Comparison of ENCODE assay signal across 8 cellular contexts in the genomic region with DNA sequence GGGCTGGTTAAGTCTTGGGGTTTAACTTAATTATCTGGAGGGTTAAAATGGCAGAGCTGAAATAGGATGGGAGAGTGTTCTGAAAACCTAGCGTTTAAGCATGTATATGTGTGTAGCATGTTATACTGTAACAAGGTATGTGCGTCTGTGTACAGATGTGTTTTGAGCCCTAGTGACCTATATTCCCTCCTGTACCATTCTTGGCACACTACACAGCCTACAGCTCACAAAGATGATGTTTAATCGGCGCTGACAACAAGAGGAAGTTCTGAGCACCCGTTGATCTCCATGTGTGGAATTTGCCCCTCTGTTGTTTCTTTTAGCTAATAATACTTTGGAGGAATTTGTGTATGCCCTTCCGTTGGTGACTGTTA. TPM values are rescaled to one million over a fixed set of nuclear protein-coding genes. Genes with fewer than 3 reads are reported as not detected.
DNase-seq lines count a peak whose midpoint lies in the region; ATAC-seq and TF ChIP-seq lines count a peak whose summit lies in the region.

No MANE protein-coding gene starts in this region.

- no peaks in the 10 kb centered on the region for H3K9me3 ChIP-seq in CD8-positive, alpha-beta T cell (ENCODE audit: low read length)
- H3K9me3 ChIP-seq in Karpas-422 (ENCODE audit: low read length) = no peaks in the 10 kb centered on the region
- no peaks in the 10 kb centered on the region for H3K9me3 ChIP-seq in duodenal mucosa (ENCODE audit: control insufficient read depth in 1 of 2, low read length in 2 of 2)

- no peaks in the 10 kb centered on the region for H3K27me3 Mint-ChIP-seq in CD8-positive, alpha-beta T cell (ENCODE audit: low read depth)
- peaks cover 4% of the 10 kb centered on the region for H3K27me3 Mint-ChIP-seq in nephron (ENCODE audit: low read depth)

- no peaks in the 10 kb centered on the region for H3K9me3 Mint-ChIP-seq in CD8-positive, alpha-beta T cell
- no peaks in the 10 kb centered on the region for H3K9me3 Mint-ChIP-seq in nephron

- no peaks in the 10 kb centered on the region for H3K27me3 ChIP-seq in CD8-positive, alpha-beta T cell (ENCODE audit: insufficient read depth, low read length)
- no peaks in the 10 kb centered on the region for H3K27me3 ChIP-seq in Karpas-422 (ENCODE audit: low read length)
- no peaks in the 10 kb centered on the region for H3K27me3 ChIP-seq in duodenal mucosa (ENCODE audit: control insufficient read depth in 1 of 2, insufficient read depth in 2 of 2, low read length in 2 of 2)

- H3K9me2 ChIP-seq in Karpas-422 (replicated peaks; ENCODE audit: insufficient read depth, low read length) = no peaks in the 10 kb centered on the region

- POLR2A ChIA-PET in CD8-positive, alpha-beta T cell (lab: Charles Lee) = no interaction called here

- H2AFZ ChIP-seq in Karpas-422 (ENCODE audit: low read length) = no peak overlapping the region

- no peaks in the 10 kb centered on the region for H4K20me1 ChIP-seq in Karpas-422 (ENCODE audit: insufficient read depth, low read depth, low read length)

- intact Hi-C loops in CD8-positive, alpha-beta T cell (cut with DNase I, micrococcal nuclease) = loop anchor here in 1 of 2 experiments (5.0 kb wide), 1 partner anchor 143 kb away; no protein-coding TSS in a partner anchor

- no peak overlapping the region for H3K27ac ChIP-seq in CD8-positive, alpha-beta T cell (ENCODE audit: low read depth, low read length)
- H3K27ac ChIP-seq in Karpas-422 (ENCODE audit: low read length) (no peak overlapping the region), duodenal mucosa (ENCODE audit: low read depth, low read length) (peak overlapping the region; percentile 34)

- H3K9ac ChIP-seq in Karpas-422 (ENCODE audit: low read length) (no peak overlapping the region), duodenal mucosa (ENCODE audit: low read depth in 1 of 2, low read length in 2 of 2) (peak overlapping the region; percentile 89 to 93)

- peaks cover 18% of the 10 kb centered on the region for H3K4me1 ChIP-seq in CD8-positive, alpha-beta T cell (ENCODE audit: insufficient read depth, low read length)
- H3K4me1 ChIP-seq in Karpas-422 (ENCODE audit: low read length) = peaks cover 4% of the 10 kb centered on the region
- peaks cover 25 to 35% of the 10 kb centered on the region in 2 donors for H3K4me1 ChIP-seq in duodenal mucosa (ENCODE audit: control insufficient read depth in 1 of 2, insufficient read depth in 2 of 2, low read length in 2 of 2)

- H3K4me2 ChIP-seq in Karpas-422 (ENCODE audit: low read depth, low read length, poor library complexity, severe bottlenecking) = no peak overlapping the region

- H3K4me3 Mint-ChIP-seq in CD8-positive, alpha-beta T cell = peak overlapping the region; percentile 94
- H3K4me3 Mint-ChIP-seq in nephron = peak overlapping the region; percentile 91 to 97 (median 96)

- H3K79me2 ChIP-seq in Karpas-422 (ENCODE audit: low read length) = no peaks in the 10 kb centered on the region

- H3K36me3 Mint-ChIP-seq in CD8-positive, alpha-beta T cell = peaks cover 9% of the 10 kb centered on the region
- peaks cover 7% of the 10 kb centered on the region for H3K36me3 Mint-ChIP-seq in nephron (ENCODE audit: low read depth)

- no peak for DNase-seq in CD8-positive, alpha-beta T cell
- peak; percentile 19 for DNase-seq in Karpas-422
- DNase-seq in inferior parietal cortex (ENCODE audit: extremely low spot score) = no peak
- no peak for DNase-seq in NCI-H82 (lab: John Stamatoyannopoulos, UW)

- CTCF ChIA-PET in CD8-positive, alpha-beta T cell (lab: Charles Lee) = interaction anchor here (1.5 to 6.8 kb wide), 4 partner anchors 15 to 216 kb away, joined by 6 to 157 read pairs (median 35); no protein-coding TSS in a partner anchor

- no peaks in the 10 kb centered on the region for H3K36me3 ChIP-seq in CD8-positive, alpha-beta T cell (ENCODE audit: insufficient read depth, low read length)
- H3K36me3 ChIP-seq in Karpas-422 (ENCODE audit: insufficient read depth, low read length) (no peaks in the 10 kb centered on the region), duodenal mucosa (ENCODE audit: control insufficient read depth in 1 of 2, insufficient read depth in 2 of 2, low read length in 2 of 2) (no peaks in the 10 kb centered on the region)

- H3K4me3 ChIP-seq in CD8-positive, alpha-beta T cell (ENCODE audit: low read depth, low read length) = peak overlapping the region; percentile 73
- no peak overlapping the region for H3K4me3 ChIP-seq in Karpas-422 (ENCODE audit: low read length)
- peak overlapping the region; percentile 91 to 92 for H3K4me3 ChIP-seq in duodenal mucosa (ENCODE audit: low read depth in 1 of 2, low read length in 2 of 2)

- TF ChIP-seq CTCF in CD8-positive, alpha-beta T cell (IDR thresholded peaks at IDR 0.05) = no peak
- no peak for TF ChIP-seq CTCF in nephron (IDR thresholded peaks at IDR 0.05; ENCODE audit: unreplicated experiment in 3 of 3)

- H3K4me1 Mint-ChIP-seq in CD8-positive, alpha-beta T cell (ENCODE audit: low read depth) = peaks cover 42% of the 10 kb centered on the region
- peaks cover 29% of the 10 kb centered on the region for H3K4me1 Mint-ChIP-seq in nephron

- H3K27ac Mint-ChIP-seq in CD8-positive, alpha-beta T cell = peak overlapping the region; percentile 88
- peak overlapping the region; percentile 87 to 96 (median 94) for H3K27ac Mint-ChIP-seq in nephron

- peak; percentile 4 for ATAC-seq in CD8-positive, alpha-beta T cell
- no peak for ATAC-seq in HG02884 (IDR thresholded peaks at IDR 0.05; ENCODE audit: unreplicated experiment)
- ATAC-seq in activated CD4-positive, CD25-positive, alpha-beta regulatory T cell treated with anti-CD3 and anti-CD28 coated beads, Interleukin-2, amount 50 U/mL, for 24 hours = no peak

RNA-seq across cellular contexts. Expression of a gene that starts 1.4 kb away (rescaled TPM):
- 1 to 10 TPM; 5.0 to 6.1 TPM for total RNA-seq in CD8-positive, alpha-beta T cell
- 0.04 TPM in 1 of 2 replicates, not detected in the other for total RNA-seq in Karpas-422 (2014; rRNA removed; shearing (Covaris generic); ENCODE audit: low replicate concordance)
